In the genomic region with DNA sequence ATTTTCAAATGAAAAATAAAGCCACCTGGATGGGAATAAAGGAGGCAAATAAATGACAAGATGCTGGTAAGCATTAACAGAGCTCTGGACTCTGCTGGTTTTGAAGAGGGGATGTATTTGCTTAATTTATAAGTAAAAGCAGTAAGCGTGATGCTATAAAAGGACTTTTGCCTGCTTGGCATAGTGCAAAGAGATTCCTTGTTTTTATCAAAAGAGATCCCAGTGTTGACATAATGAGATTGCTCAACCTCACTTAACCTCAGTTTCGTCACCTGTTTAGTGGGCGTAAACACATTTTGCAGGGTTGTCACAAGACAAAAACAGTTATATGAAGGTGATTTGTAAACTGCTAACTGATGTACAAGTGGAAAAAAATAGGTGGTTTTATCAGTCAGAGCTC, we compare ENCODE assay signal across 30 cellular contexts. TPM values are rescaled to one million over a fixed set of nuclear protein-coding genes. Genes with fewer than 3 reads are reported as not detected.
"Had no signal": no experiment of that assay in that cellular context is flagged by ENCODE, and none has a peak within 500 bp of the region (broad histone marks: within the 10 kb centered on the region; RNA-seq: fewer than 3 reads in every experiment).

No MANE protein-coding gene starts in this region.

- H3K36me3 ChIP-seq: breast epithelium, gastroesophageal sphincter, stomach, thyroid gland, upper lobe of left lung had no signal

- FAIRE-seq: endothelial cell of umbilical vein, keratinocyte had no signal

- H3K36me3 Mint-ChIP-seq: activated naive CD4-positive, alpha-beta T cell treated with anti-CD3 and anti-CD28 coated beads, Interleukin-2, amount 50 U/mL, for 72 hours; naive thymus-derived CD4-positive, alpha-beta T cell; stimulated activated naive B cell treated with anti-CD40 and anti-IgM and Interleukin-4, amounts not matched to agents 10 μg/mL and 1 μg/mL and 100 μg/mL, for 72 hours had no signal

- H3K27ac ChIP-seq: breast epithelium, gastroesophageal sphincter, hepatocyte, parathyroid adenoma, psoas muscle, stomach, thyroid gland, upper lobe of left lung had no signal

- H3K9ac ChIP-seq: parathyroid adenoma had no signal

- H2AFZ ChIP-seq: hepatocyte, parathyroid adenoma had no signal

- H3K27me3 ChIP-seq: thyroid gland, upper lobe of left lung had no signal

- H3K9me3 ChIP-seq: breast epithelium, gastroesophageal sphincter, psoas muscle, stomach, thyroid gland, upper lobe of left lung had no signal

- ATAC-seq: activated CD8-positive, alpha-beta T cell treated with anti-CD3 and anti-CD28 coated beads for 36 hours; activated naive CD4-positive, alpha-beta T cell treated with anti-CD3 and anti-CD28 coated beads, Interleukin-2, amount 50 U/mL, for 72 hours; activated T-cell treated with anti-CD3 and anti-CD28 coated beads, Interleukin-2, amount 50 U/mL, for 72 hours; gastroesophageal sphincter; left cardiac atrium; naive thymus-derived CD4-positive, alpha-beta T cell; psoas muscle; stimulated activated naive B cell treated with anti-CD40 and anti-IgM and Interleukin-4, amounts not matched to agents 10 μg/mL and 1 μg/mL and 100 μg/mL, for 72 hours had no signal

- H3K4me3 Mint-ChIP-seq: activated B cell treated with CpG ODN at 0.5 μM for 24 hours; activated CD8-positive, alpha-beta T cell treated with anti-CD3 and anti-CD28 coated beads for 36 hours; activated T-cell treated with anti-CD3 and anti-CD28 coated beads, Interleukin-2, amount 50 U/mL, for 72 hours; naive thymus-derived CD4-positive, alpha-beta T cell; neural crest cell; stimulated activated naive B cell treated with anti-CD40 and anti-IgM and Interleukin-4, amounts not matched to agents 10 μg/mL and 1 μg/mL and 100 μg/mL, for 72 hours had no signal

- H3K4me2 ChIP-seq: hepatocyte, smooth muscle cell had no signal

- H3K79me2 ChIP-seq: hepatocyte, parathyroid adenoma had no signal

- H3K4me1 Mint-ChIP-seq: activated B cell treated with CpG ODN at 0.5 μM for 24 hours; naive thymus-derived CD4-positive, alpha-beta T cell; stimulated activated naive B cell treated with anti-CD40 and anti-IgM and Interleukin-4, amounts not matched to agents 10 μg/mL and 1 μg/mL and 100 μg/mL, for 72 hours had no signal

- H3K4me1 ChIP-seq: breast epithelium, gastroesophageal sphincter, parathyroid adenoma, psoas muscle, stomach, thyroid gland, upper lobe of left lung had no signal

- DNase-seq: activated B cell treated with CpG ODN at 0.5 μM for 24 hours; activated CD4-positive, alpha-beta T cell treated with anti-CD3 and anti-CD28 coated beads, Interleukin-2, amount 50 U/mL, for 1 hour; activated CD8-positive, alpha-beta T cell treated with anti-CD3 and anti-CD28 coated beads for 36 hours; activated naive CD4-positive, alpha-beta T cell; activated T-cell treated with anti-CD3 and anti-CD28 coated beads, Interleukin-2, amount 50 U/mL, for 72 hours; central memory CD4-positive, alpha-beta T cell; left cardiac atrium; midbrain; naive thymus-derived CD4-positive, alpha-beta T cell; occipital lobe; psoas muscle; stimulated activated CD4-positive, alpha-beta T cell treated with anti-CD3 and anti-CD28 coated beads, Interleukin-1b, Interleukin-23, amount 100 ng/mL, for 48 hours; stimulated activated CD4-positive, alpha-beta T cell treated with anti-CD3 and anti-CD28 coated beads, Interleukin-4, amount 100 ng/mL, for 4 hours; stimulated activated CD8-positive, alpha-beta memory T cell treated with anti-CD3 and anti-CD28 coated beads, Interleukin-4, amount 100 ng/mL, for 48 hours; stimulated activated naive B cell treated with anti-CD40 and anti-IgM and Interleukin-4, amounts not matched to agents 10 μg/mL and 1 μg/mL and 100 μg/mL, for 72 hours; stomach; thyroid gland; upper lobe of left lung had no signal

- H3K9me3 Mint-ChIP-seq: activated B cell treated with CpG ODN at 0.5 μM for 24 hours; activated CD8-positive, alpha-beta T cell treated with anti-CD3 and anti-CD28 coated beads for 36 hours; stimulated activated naive B cell treated with anti-CD40 and anti-IgM and Interleukin-4, amounts not matched to agents 10 μg/mL and 1 μg/mL and 100 μg/mL, for 72 hours had no signal

- H3K27ac Mint-ChIP-seq: activated B cell treated with CpG ODN at 0.5 μM for 24 hours; activated CD8-positive, alpha-beta T cell treated with anti-CD3 and anti-CD28 coated beads for 36 hours; activated naive CD4-positive, alpha-beta T cell treated with anti-CD3 and anti-CD28 coated beads, Interleukin-2, amount 50 U/mL, for 72 hours; activated T-cell treated with anti-CD3 and anti-CD28 coated beads, Interleukin-2, amount 50 U/mL, for 72 hours; naive thymus-derived CD4-positive, alpha-beta T cell; stimulated activated naive B cell treated with anti-CD40 and anti-IgM and Interleukin-4, amounts not matched to agents 10 μg/mL and 1 μg/mL and 100 μg/mL, for 72 hours had no signal

- H3K4me3 ChIP-seq: breast epithelium, gastroesophageal sphincter, hepatocyte, psoas muscle, smooth muscle cell, stomach, thyroid gland, upper lobe of left lung had no signal

RNA-seq across cellular contexts. Expression of a gene that starts 13.8 kb away (rescaled TPM):
- total RNA-seq: activated B cell treated with CpG ODN at 0.5 μM for 24 hours; activated CD8-positive, alpha-beta T cell treated with anti-CD3 and anti-CD28 coated beads for 36 hours; activated T-cell treated with anti-CD3 and anti-CD28 coated beads, Interleukin-2, amount 50 U/mL, for 72 hours; endothelial cell of umbilical vein; fibroblast of lung; fibroblast of villous mesenchyme; left cardiac atrium; lower leg skin; naive thymus-derived CD4-positive, alpha-beta T cell; psoas muscle; smooth muscle cell had no signal
- polyA plus RNA-seq: endothelial cell of umbilical vein; fibroblast of lung; hepatocyte; keratinocyte; naive thymus-derived CD4-positive, alpha-beta T cell; smooth muscle cell had no signal

RNA-seq across cellular contexts. Expression of a gene that starts 54.2 kb away (rescaled TPM):
- total RNA-seq: activated B cell treated with CpG ODN at 0.5 μM for 24 hours; activated CD8-positive, alpha-beta T cell treated with anti-CD3 and anti-CD28 coated beads for 36 hours; endothelial cell of umbilical vein; fibroblast of lung; fibroblast of villous mesenchyme; lower leg skin; naive thymus-derived CD4-positive, alpha-beta T cell; neural crest cell; smooth muscle cell had no signal
- polyA plus RNA-seq: endothelial cell of umbilical vein; fibroblast of lung; keratinocyte; naive thymus-derived CD4-positive, alpha-beta T cell; smooth muscle cell had no signal
